In genomic region chr10:8086315-8086714, GRCh38 we compare ENCODE assay signal across 25 cellular contexts. TPM values are rescaled to one million over a fixed set of nuclear protein-coding genes. Genes with fewer than 3 reads are reported as not detected.
DNase-seq lines count a peak whose midpoint lies in the region; ATAC-seq and TF ChIP-seq lines count a peak whose summit lies in the region.
"Had no signal": no experiment of that assay in that cellular context is flagged by ENCODE, and none has a peak within 500 bp of the region (broad histone marks: within the 10 kb centered on the region; RNA-seq: fewer than 3 reads in every experiment).

No MANE protein-coding gene starts in this region.

- H3K9me3 ChIP-seq in HAP-1 (no peaks in the 10 kb centered on the region), osteoblast (ENCODE audit: low read depth, low read length) (no peaks in the 10 kb centered on the region)
- H3K9me3 ChIP-seq: BE2C, BLaER1, Caco-2 had no signal

- H3K27me3 Mint-ChIP-seq in WTC11 (ENCODE audit: low read depth) (no peaks in the 10 kb centered on the region; the same call in 1 of the 2 replicates), Calu3 (ENCODE audit: unreplicated experiment) (no peaks in the 10 kb centered on the region)
- H3K27me3 Mint-ChIP-seq: CD4-positive, alpha-beta memory T cell; CD4-positive, CD25-positive, alpha-beta regulatory T cell; CD8-positive, alpha-beta memory T cell had no signal

- peak; percentile 18 to 60 for DNase-seq in HAP-1 (ENCODE audit: low spot score in 2 of 2)
- DNase-seq in WTC11 (ENCODE audit: low spot score) = no peak
- peak; percentile 38 for DNase-seq in osteoblast (ENCODE audit: insufficient read length, low spot score, missing footprints)
- no peak for DNase-seq in Calu3
- DNase-seq in pons (ENCODE audit: low spot score) = no peak
- no peak for DNase-seq in NCI-H524 (lab: John Stamatoyannopoulos, UW)
- DNase-seq: 8988T; ACHN; BE2C; C1 segment of cervical spinal cord; Caco-2; CD4-positive, alpha-beta memory T cell; CD4-positive, CD25-positive, alpha-beta regulatory T cell; CD8-positive, alpha-beta memory T cell; DMS 273 treated with DMSO at 0.1 percent for 48 hours; DMS153; DMS53; DMS79; DND-41; EL; GDM1 had no signal

- no peaks in the 10 kb centered on the region for H3K27me3 ChIP-seq in HAP-1 (ENCODE audit: low read depth)
- H3K27me3 ChIP-seq in osteoblast (ENCODE audit: insufficient read depth, low read length) = no peaks in the 10 kb centered on the region
- H3K27me3 ChIP-seq: BE2C, BLaER1 had no signal

- H3K36me3 Mint-ChIP-seq in WTC11 (no peaks in the 10 kb centered on the region), Calu3 (ENCODE audit: insufficient read depth, unreplicated experiment) (no peaks in the 10 kb centered on the region)
- H3K36me3 Mint-ChIP-seq: CD14-positive monocyte had no signal

- H3K4me3 ChIP-seq in HAP-1 (no peak overlapping the region), osteoblast (ENCODE audit: insufficient read depth, low read length) (no peak overlapping the region)
- H3K4me3 ChIP-seq: BLaER1, GM12878 had no signal

- no peak overlapping the region for H2AFZ ChIP-seq in osteoblast (ENCODE audit: low read length)

- H3K27ac ChIP-seq in osteoblast (ENCODE audit: low read depth, low read length) = no peak overlapping the region
- H3K27ac ChIP-seq: BLaER1 had no signal

- ATAC-seq in WTC11 = peak; percentile 82
- ATAC-seq: GM12878 had no signal

- H3K9me3 Mint-ChIP-seq in WTC11 (no peaks in the 10 kb centered on the region), Calu3 (ENCODE audit: low read depth, unreplicated experiment) (no peaks in the 10 kb centered on the region)
- H3K9me3 Mint-ChIP-seq: CD8-positive, alpha-beta memory T cell had no signal

- POLR2A ChIA-PET in WTC11 (lab: Charles Lee) = no interaction called here

- H3K36me3 ChIP-seq in HAP-1 (replicated peaks) (no peaks in the 10 kb centered on the region), osteoblast (ENCODE audit: insufficient read depth, low read length) (no peaks in the 10 kb centered on the region)
- H3K36me3 ChIP-seq: BLaER1 had no signal

- intact Hi-C loops in Calu3 (cut with micrococcal nuclease; ENCODE audit: unreplicated experiment) = no loop called here

- no TSS peak for BruUV-seq in Calu3 (replicated peaks; lab: Mats Ljungman, UMichigan)

- H3K79me2 ChIP-seq in osteoblast (ENCODE audit: insufficient read depth, low read length) = no peaks in the 10 kb centered on the region

- TF ChIP-seq CTCF in WTC11 (IDR thresholded peaks at IDR 0.05) (no peak), osteoblast (IDR thresholded peaks at IDR 0.05; ENCODE audit: extremely low read depth, low read depth, low read length) (no peak), Calu3 (IDR thresholded peaks at IDR 0.05; ENCODE audit: unreplicated experiment) (no peak)

- H3K4me3 Mint-ChIP-seq in WTC11 = no peak overlapping the region
- H3K4me3 Mint-ChIP-seq in Calu3 (ENCODE audit: low read depth, unreplicated experiment) = no peak overlapping the region
- H3K4me3 Mint-ChIP-seq: CD14-positive monocyte had no signal

- H3K4me1 ChIP-seq in HAP-1 (peaks cover 7% of the 10 kb centered on the region), osteoblast (ENCODE audit: insufficient read depth, low read length) (no peaks in the 10 kb centered on the region)
- H3K4me1 ChIP-seq: BE2C, BLaER1 had no signal

- H3K4me2 ChIP-seq in osteoblast (ENCODE audit: insufficient read depth, low read length) = no peak overlapping the region
- H3K4me2 ChIP-seq: BLaER1 had no signal

- in situ Hi-C loops in HAP-1 (cut with MboI; ENCODE audit: low sequenced_read_pairs) = no loop called here

- peaks cover 12% of the 10 kb centered on the region for H3K4me1 Mint-ChIP-seq in WTC11
- no peaks in the 10 kb centered on the region for H3K4me1 Mint-ChIP-seq in Calu3 (ENCODE audit: low read depth, unreplicated experiment)

- H3K27ac Mint-ChIP-seq in WTC11 (no peak overlapping the region), Calu3 (ENCODE audit: unreplicated experiment) (no peak overlapping the region)
- H3K27ac Mint-ChIP-seq: CD14-positive monocyte had no signal

- no peaks in the 10 kb centered on the region for H4K20me1 ChIP-seq in osteoblast (ENCODE audit: insufficient read depth, low read length)
- H4K20me1 ChIP-seq: BLaER1 had no signal

- CTCF ChIA-PET in WTC11 (lab: Charles Lee) = interaction anchor here (0.8 kb wide), 1 partner anchor 11 kb away, joined by 3 read pairs; no protein-coding TSS in a partner anchor
- CTCF ChIA-PET in Calu3 (lab: Charles Lee) = interaction anchor here (0.6 kb wide), 1 partner anchor 1427 kb away, joined by 3 read pairs; no protein-coding TSS in a partner anchor

TF ChIP-seq in WTC11, 78 proteins besides CTCF, POLR2A, EP300 and RAD21 (continues in another document):
- TF ChIP-seq ATF6 (CRISPR knock-in tag; IDR thresholded peaks at IDR 0.05) = no peak
- TF ChIP-seq ZSCAN18 (CRISPR knock-in tag; IDR thresholded peaks at IDR 0.05) = no peak
- TF ChIP-seq ARID4B (CRISPR knock-in tag; IDR thresholded peaks at IDR 0.05; ENCODE audit: borderline replicate concordance) = no peak
- TF ChIP-seq NFYB (CRISPR knock-in tag; conservative IDR thresholded peaks at IDR 0.05; ENCODE audit: low read depth) = no peak
- no peak for TF ChIP-seq ZNF232 (CRISPR knock-in tag; IDR thresholded peaks at IDR 0.05)
- TF ChIP-seq PREB (CRISPR knock-in tag; IDR thresholded peaks at IDR 0.05; ENCODE audit: borderline replicate concordance) = no peak
- no peak for TF ChIP-seq SMAD3 (CRISPR knock-in tag; IDR thresholded peaks at IDR 0.05; ENCODE audit: borderline replicate concordance)

RNA-seq across cellular contexts. Expression of gene GATA3, which starts 31.8 kb away (rescaled TPM):
- total RNA-seq in WTC11 (2021) = 0.60 to 0.89 TPM (median 0.72 TPM) in 3 replicates
- total RNA-seq in osteoblast = not detected in 2 replicates
- 5.0 and 8.2 TPM in 2 replicates for total RNA-seq in Calu3 (2022)
- total RNA-seq: G401 had no signal

Comparison
In these comparisons a context has a peak if more than half of its experiments do, and no peak if none do; other contexts are left out.
1. DNase-seq: peak in HAP-1 (2 of 2) and osteoblast (single experiment); none in WTC11 (single experiment), Calu3 (single experiment), pons (single experiment) and NCI-H524 (0 of 2).